In the genomic region with DNA sequence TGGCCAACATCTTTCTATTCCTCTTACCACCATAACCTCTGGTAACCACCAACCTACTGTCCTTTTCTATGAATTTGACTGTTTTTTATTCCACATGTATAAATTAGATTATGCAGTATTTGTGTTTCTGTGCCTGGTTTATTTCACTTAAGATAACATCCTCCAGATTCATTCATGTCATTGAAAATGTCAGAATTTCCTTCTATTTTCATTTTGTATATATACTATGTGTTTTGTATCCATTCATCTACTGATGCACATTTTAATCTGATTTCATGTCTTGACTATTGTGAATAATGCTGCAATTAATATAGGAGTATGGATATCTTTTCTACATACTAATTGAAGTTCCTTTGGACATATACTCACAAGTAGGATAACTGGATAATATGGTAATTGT, we compare ENCODE assay signal across 5 cellular contexts.
"Had no signal": no experiment of that assay in that cellular context is flagged by ENCODE, and none has a peak within 500 bp of the region (broad histone marks: within the 10 kb centered on the region; RNA-seq: fewer than 3 reads in every experiment).

No MANE protein-coding gene starts in this region.

- DNase-seq: IMR-90, KBM-7 had no signal

- ATAC-seq: HepG2, K562 had no signal

- H3K4me3 ChIP-seq: K562 had no signal

- H3K27ac ChIP-seq: HL-60 had no signal
